9 cellular contexts compared by ENCODE assay signal in genomic region chr2:94986392-94986963, GRCh38. TPM values are rescaled to one million over a fixed set of nuclear protein-coding genes. Genes with fewer than 3 reads are reported as not detected.
DNase-seq lines count a peak whose midpoint lies in the region; ATAC-seq lines count a peak whose summit lies in the region.
"Had no signal": no experiment of that assay in that cellular context is flagged by ENCODE, and none has a peak within 500 bp of the region (broad histone marks: within the 10 kb centered on the region; RNA-seq: fewer than 3 reads in every experiment).

No MANE protein-coding gene starts in this region.

- H3K9me3 ChIP-seq in SK-N-MC (ENCODE audit: low read depth, low read length), result no peaks in the 10 kb centered on the region

- ATAC-seq in GM21423 (IDR thresholded peaks at IDR 0.05; ENCODE audit: unreplicated experiment), result peak; percentile 76
- peak; percentile 60 to 64 for ATAC-seq in stimulated activated naive B cell treated with anti-CD40 and anti-IgM and Interleukin-4, amounts not matched to agents 10 μg/mL and 1 μg/mL and 100 μg/mL, for 72 hours (replicated peaks)
- ATAC-seq in esophagus mucosa, result no peak

- no peak overlapping the region for H3K27ac ChIP-seq in SK-N-MC

- H3K4me1 Mint-ChIP-seq in stimulated activated naive B cell treated with anti-CD40 and anti-IgM and Interleukin-4, amounts not matched to agents 10 μg/mL and 1 μg/mL and 100 μg/mL, for 72 hours, result no peaks in the 10 kb centered on the region
- H3K4me1 Mint-ChIP-seq: central memory CD8-positive, alpha-beta T cell had no signal

- H3K27ac Mint-ChIP-seq in stimulated activated naive B cell treated with anti-CD40 and anti-IgM and Interleukin-4, amounts not matched to agents 10 μg/mL and 1 μg/mL and 100 μg/mL, for 72 hours, result no peak overlapping the region

- no peak overlapping the region for H3K4me3 Mint-ChIP-seq in stimulated activated naive B cell treated with anti-CD40 and anti-IgM and Interleukin-4, amounts not matched to agents 10 μg/mL and 1 μg/mL and 100 μg/mL, for 72 hours
- H3K4me3 Mint-ChIP-seq: central memory CD8-positive, alpha-beta T cell had no signal

- H3K4me3 ChIP-seq in Jurkat, Clone E6-1 (ENCODE audit: low read length), result no peak overlapping the region
- H3K4me3 ChIP-seq in SK-N-MC, result no peak overlapping the region

- in situ Hi-C loops in G401 (cut with HindIII; ENCODE audit: low sequenced_read_pairs), result no loop called here

- peaks cover 13 to 19% of the 10 kb centered on the region in 2 donors for H3K27me3 Mint-ChIP-seq in stimulated activated naive B cell treated with anti-CD40 and anti-IgM and Interleukin-4, amounts not matched to agents 10 μg/mL and 1 μg/mL and 100 μg/mL, for 72 hours

- DNase-seq in G401 (ENCODE audit: low spot score) (peak; percentile 34), SK-N-MC (ENCODE audit: low read depth, low spot score) (peak; percentile 10), kidney tubule cell (ENCODE audit: low spot score) (peak; percentile 77)
- DNase-seq in Jurkat, Clone E6-1 (ENCODE audit: low read depth, low spot score), result peak; percentile 55
- peak; percentile 12 for DNase-seq in central memory CD4-positive, alpha-beta T cell
- DNase-seq in stimulated activated naive B cell treated with anti-CD40 and anti-IgM and Interleukin-4, amounts not matched to agents 10 μg/mL and 1 μg/mL and 100 μg/mL, for 72 hours, result no peak

- H3K36me3 ChIP-seq in SK-N-MC (ENCODE audit: insufficient read depth, low read length), result no peaks in the 10 kb centered on the region

- no peaks in the 10 kb centered on the region for H3K36me3 Mint-ChIP-seq in stimulated activated naive B cell treated with anti-CD40 and anti-IgM and Interleukin-4, amounts not matched to agents 10 μg/mL and 1 μg/mL and 100 μg/mL, for 72 hours

- no peaks in the 10 kb centered on the region for H3K9me3 Mint-ChIP-seq in stimulated activated naive B cell treated with anti-CD40 and anti-IgM and Interleukin-4, amounts not matched to agents 10 μg/mL and 1 μg/mL and 100 μg/mL, for 72 hours
- H3K9me3 Mint-ChIP-seq: central memory CD8-positive, alpha-beta T cell had no signal

- H3K9ac ChIP-seq in SK-N-MC (ENCODE audit: insufficient read length), result no peak overlapping the region

RNA-seq across cellular contexts. Expression of gene MAL, which starts 39.0 kb away (rescaled TPM):
- total RNA-seq in G401 (2014; rRNA removed; shearing (Covaris generic)), result not detected in 2 replicates
- polyA plus RNA-seq in Jurkat, Clone E6-1 (2012; ENCODE audit: insufficient read depth, insufficient read length), result 22.0 TPM
- 382 TPM for total RNA-seq in esophagus mucosa

Comparison
In these comparisons a context has a peak if more than half of its experiments do, and no peak if none do; other contexts are left out.
1. RNA of gene MAL, which starts 39.0 kb away (total RNA-seq): 382 TPM in esophagus mucosa (single experiment); not detected in G401; every median in the first group is over 100 times any median in the second.